In the genomic region with DNA sequence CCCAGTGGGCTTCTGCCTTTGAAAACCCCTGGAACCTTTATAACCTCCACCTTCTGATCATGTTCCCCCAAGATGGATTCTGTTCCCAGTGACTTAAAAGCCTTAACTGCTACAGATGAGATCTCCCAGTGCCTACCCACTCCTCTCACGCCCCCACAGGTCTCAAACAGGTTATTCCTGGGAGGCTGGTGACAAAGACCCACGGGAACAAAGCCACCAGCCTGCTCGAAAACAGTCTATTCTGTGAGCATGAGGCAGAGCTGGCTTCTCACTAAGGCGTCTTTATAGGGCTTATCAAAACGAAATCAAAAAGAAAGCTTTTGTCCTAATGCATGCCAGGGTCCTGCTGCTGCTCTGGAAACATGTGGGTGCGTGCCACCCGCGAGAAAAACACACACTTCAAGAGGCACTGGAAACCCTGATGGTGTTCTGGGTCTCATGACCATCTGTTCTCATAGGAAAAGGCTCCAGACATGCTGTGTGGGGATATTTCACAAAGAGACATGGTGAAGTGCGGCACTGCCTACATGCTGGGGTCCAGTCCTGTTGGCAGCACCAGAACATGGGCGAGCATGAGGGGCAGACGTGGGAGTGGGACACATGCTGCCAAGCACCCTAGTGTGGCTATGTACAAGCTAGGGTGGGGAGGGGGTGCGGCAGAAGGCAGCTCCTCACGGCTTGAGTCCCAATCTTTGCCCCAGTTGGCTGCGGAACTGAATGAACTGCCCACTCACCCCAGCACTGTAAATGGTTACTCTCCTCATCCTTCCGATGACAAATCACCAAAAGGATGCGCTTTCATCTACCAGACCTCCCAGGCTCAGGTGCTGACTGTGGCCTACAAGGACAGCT, we compare ENCODE assay signal across 8 cellular contexts. TPM values are rescaled to one million over a fixed set of nuclear protein-coding genes. Genes with fewer than 3 reads are reported as not detected.
DNase-seq lines count a peak whose midpoint lies in the region; ATAC-seq and TF ChIP-seq lines count a peak whose summit lies in the region.

No MANE protein-coding gene starts in this region.

- H3K36me3 Mint-ChIP-seq in CD14-positive monocyte (peaks cover 33 to 45% of the 10 kb centered on the region in 2 donors), nephron (ENCODE audit: low read depth) (no peaks in the 10 kb centered on the region)

- intact Hi-C loops in CD14-positive monocyte (cut with micrococcal nuclease) = loop anchor here (5.0 to 10.0 kb wide), 3 partner anchors 47 to 104 kb away; partner anchors contain the start of gene SIRPB2 (in 1 of the 2)

- DNase-seq in CD14-positive monocyte (ENCODE audit: low spot score) (no peak), NCI-H69 (lab: John Stamatoyannopoulos, UW) (peak; percentile 27), NCI-H2227 treated with DMSO at 0.1 percent for 48 hours (lab: John Stamatoyannopoulos, UW) (no peak), NCI-H1436 (lab: John Stamatoyannopoulos, UW) (no peak), GM19238 (ENCODE audit: insufficient read length, low spot score) (no peak)

- TF ChIP-seq CTCF in CD14-positive monocyte (IDR thresholded peaks at IDR 0.05) = no peak
- TF ChIP-seq CTCF in nephron (IDR thresholded peaks at IDR 0.05; ENCODE audit: unreplicated experiment in 3 of 3) = no peak

- peak overlapping the region; percentile 35 for H3K27ac ChIP-seq in cingulate gyrus (ENCODE audit: low read depth, low read length)

- H3K27ac Mint-ChIP-seq in CD14-positive monocyte = peak overlapping the region in 6 of 7 donors; percentile 30 to 96 (median 93)
- peak overlapping the region; percentile 66 to 84 (median 66) for H3K27ac Mint-ChIP-seq in nephron

- H3K27me3 Mint-ChIP-seq in CD14-positive monocyte (ENCODE audit: low read depth in 3 of 3) = peaks cover 0 to 6% (median 1%) of the 10 kb centered on the region in 3 donors
- peaks cover 15% of the 10 kb centered on the region for H3K27me3 Mint-ChIP-seq in nephron (ENCODE audit: low read depth)

- H3K9me3 Mint-ChIP-seq in CD14-positive monocyte (no peaks in the 10 kb centered on the region), nephron (no peaks in the 10 kb centered on the region)

- H3K4me3 Mint-ChIP-seq in CD14-positive monocyte (peak overlapping the region; percentile 92 to 94), nephron (peak overlapping the region; percentile 88 to 96 (median 95))

- H3K4me1 Mint-ChIP-seq in CD14-positive monocyte (peaks cover 80% of the 10 kb centered on the region), nephron (peaks cover 63% of the 10 kb centered on the region)

- ATAC-seq in HG03175 (IDR thresholded peaks at IDR 0.05; ENCODE audit: unreplicated experiment) = no peak

RNA-seq across cellular contexts. Expression of gene FKBP1A, which starts 2.1 kb away (rescaled TPM):
- 100 to 1,000 TPM; 155 to 194 TPM for polyA plus RNA-seq in CD14-positive monocyte
